ENCODE assay signal across 8 cellular contexts in genomic region chr17:81399481-81400153, GRCh38. TPM values are rescaled to one million over a fixed set of nuclear protein-coding genes. Genes with fewer than 3 reads are reported as not detected.
DNase-seq lines count a peak whose midpoint lies in the region; ATAC-seq, FAIRE-seq and TF ChIP-seq lines count a peak whose summit lies in the region.

No MANE protein-coding gene starts in this region.

- TF ChIP-seq RAD21 in GM12878 (IDR thresholded peaks at IDR 0.05; ENCODE audit: insufficient read depth, low read depth, low read length) = no peak

- H4K20me1 ChIP-seq in GM12878 (ENCODE audit: control insufficient read depth, insufficient read depth) (no peaks in the 10 kb centered on the region), Karpas-422 (ENCODE audit: insufficient read depth, low read depth, low read length) (no peaks in the 10 kb centered on the region)

- H3K27ac ChIP-seq in cardiac muscle cell (peak overlapping the region; percentile 90), GM12878 (ENCODE audit: control insufficient read depth, insufficient read depth) (no peak overlapping the region), upper lobe of left lung (peak overlapping the region; percentile 93 to 99 (median 96)), Karpas-422 (ENCODE audit: low read length) (no peak overlapping the region)

- WGBS in GM12878 (ENCODE audit: insufficient coverage, insufficient replicate concordance, low lambda C conversion rate, missing lambda C conversion rate) = 11% methylated on average over 87 of the region's 95 CpGs
- WGBS in lower leg skin, 2 donors = 1 to 2% methylated on average over 21 to 60 of the region's 95 CpGs
- WGBS in upper lobe of left lung, 2 donors = 0% methylated on average over 33 of the region's 95 CpGs; no CpG with 5 or more reads in 1 of the 2 donors

- H3K79me2 ChIP-seq in GM12878 (ENCODE audit: control insufficient read depth, insufficient read depth, low read length) (no peaks in the 10 kb centered on the region), Karpas-422 (ENCODE audit: low read length) (no peaks in the 10 kb centered on the region)

- DNase-seq in cardiac muscle cell (ENCODE audit: low read depth in 1 of 2, low spot score in 1 of 2) (no peak), cardiac septum (ENCODE audit: low spot score) (no peak), GM12878 (ENCODE audit: low read depth, low spot score) (no peak), lower leg skin (ENCODE audit: low spot score in 2 of 2) (no peak), upper lobe of left lung (peak in 1 of 2 donors; percentile 90), dedifferentiated amniotic fluid mesenchymal stem cell (ENCODE audit: extremely low spot score) (no peak), Karpas-422 (no peak), iPS-NIHi7 (ENCODE audit: extremely low spot score) (no peak)

- peak overlapping the region; percentile 87 for H3K4me3 ChIP-seq in cardiac muscle cell
- H3K4me3 ChIP-seq in GM12878 = peak overlapping the region; percentile 32; the same call in 1 of the 2 replicates
- H3K4me3 ChIP-seq in lower leg skin (ENCODE audit: low read depth, poor library complexity, severe bottlenecking) = peak overlapping the region; percentile 67
- H3K4me3 ChIP-seq in upper lobe of left lung = peak overlapping the region; percentile 52 to 85 (median 74)
- no peak overlapping the region for H3K4me3 ChIP-seq in Karpas-422 (ENCODE audit: low read length)

- H3K27me3 ChIP-seq in cardiac muscle cell (no peaks in the 10 kb centered on the region), GM12878 (replicated peaks in 1 of 2; ENCODE audit: control insufficient read depth in 2 of 2, insufficient read depth in 2 of 2, low read length in 1 of 2) (peaks cover 20 to 55% of the 10 kb centered on the region in 2 experiments), upper lobe of left lung (peaks cover 0 to 9% (median 0%) of the 10 kb centered on the region in 4 donors), Karpas-422 (ENCODE audit: low read length) (no peaks in the 10 kb centered on the region)

- TF ChIP-seq POLR2A in GM12878 (IDR thresholded peaks at IDR 0.05; ENCODE audit: low read depth, low read length) = no peak
- no peak for TF ChIP-seq POLR2A in lower leg skin (IDR thresholded peaks at IDR 0.05)
- peak in 1 of 4 donors; percentile 27 for TF ChIP-seq POLR2A in upper lobe of left lung (IDR thresholded peaks at IDR 0.05)

- H3K36me3 ChIP-seq in cardiac muscle cell = no peaks in the 10 kb centered on the region
- H3K36me3 ChIP-seq in GM12878 (ENCODE audit: control insufficient read depth in 2 of 2, insufficient read depth in 2 of 2, low read length in 1 of 2) = no peaks in the 10 kb centered on the region
- H3K36me3 ChIP-seq in upper lobe of left lung = no peaks in the 10 kb centered on the region
- H3K36me3 ChIP-seq in Karpas-422 (ENCODE audit: insufficient read depth, low read length) = no peaks in the 10 kb centered on the region

- no peak for ATAC-seq in GM12878
- no peak for ATAC-seq in upper lobe of left lung (ENCODE audit: low FRiP score in 2 of 2)

- H3K9ac ChIP-seq in GM12878 (ENCODE audit: control insufficient read depth, insufficient read depth, low read length) (no peak overlapping the region), Karpas-422 (ENCODE audit: low read length) (no peak overlapping the region)

- intact Hi-C loops in cardiac septum (cut with DNase I) (no loop called here), GM12878 (cut with micrococcal nuclease; ENCODE audit: unreplicated experiment) (loop anchor here (10.0 kb wide), 1 partner anchor 105 kb away; the partner anchor contains the start of gene SLC38A10), lower leg skin (cut with DNase I; ENCODE audit: low total_unique reads) (loop anchor here (5.0 kb wide), 1 partner anchor 113 kb away; the partner anchor contains the start of gene ACTG1)

- H3K9me3 ChIP-seq in cardiac muscle cell (ENCODE audit: low read depth) = no peaks in the 10 kb centered on the region
- H3K9me3 ChIP-seq in GM12878 (replicated peaks; ENCODE audit: control insufficient read depth, insufficient read depth, low read length) = no peaks in the 10 kb centered on the region; the same call in 2 of the 3 replicates
- no peaks in the 10 kb centered on the region for H3K9me3 ChIP-seq in upper lobe of left lung
- H3K9me3 ChIP-seq in Karpas-422 (ENCODE audit: low read length) = no peaks in the 10 kb centered on the region

- H2AFZ ChIP-seq in GM12878 (ENCODE audit: control insufficient read depth, low read depth, low read length) (no peak overlapping the region), Karpas-422 (ENCODE audit: low read length) (no peak overlapping the region)

- CTCF ChIA-PET in GM12878 (lab: Yijun Ruan, JAX) = no interaction called here

- no TSS peak for BruUV-seq in GM12878 (replicated peaks; lab: Mats Ljungman, UMichigan)

- TF ChIP-seq CTCF in cardiac muscle cell (IDR thresholded peaks at IDR 0.05; ENCODE audit: low read depth, low read length) (no peak), GM12878 (IDR thresholded peaks at IDR 0.05 in 2 of 3, conservative IDR thresholded peaks at IDR 0.05 in 1 of 3; ENCODE audit: control insufficient read depth in 2 of 3, extremely low read depth in 1 of 3, insufficient read depth in 1 of 3, low read depth in 3 of 3, low read length in 3 of 3) (no peak), lower leg skin (IDR thresholded peaks at IDR 0.05) (no peak), upper lobe of left lung (IDR thresholded peaks at IDR 0.05) (no peak)

- no peak for TF ChIP-seq EP300 in GM12878 (IDR thresholded peaks at IDR 0.05; ENCODE audit: borderline replicate concordance in 1 of 2, control insufficient read depth in 1 of 2, low read depth in 2 of 2, low read length in 2 of 2)
- TF ChIP-seq EP300 in upper lobe of left lung (IDR thresholded peaks at IDR 0.05) = no peak

- peak overlapping the region; percentile 54; the same call in 1 of the 2 replicates for H3K4me2 ChIP-seq in GM12878 (ENCODE audit: control insufficient read depth, insufficient read depth)
- H3K4me2 ChIP-seq in Karpas-422 (ENCODE audit: low read depth, low read length, poor library complexity, severe bottlenecking) = no peak overlapping the region

- H3K4me1 ChIP-seq in cardiac muscle cell (ENCODE audit: low read depth) (peaks cover 48% of the 10 kb centered on the region), GM12878 (ENCODE audit: control insufficient read depth, insufficient read depth, low read length) (no peaks in the 10 kb centered on the region; the same call in 1 of the 2 replicates), upper lobe of left lung (peaks cover 57 to 81% (median 61%) of the 10 kb centered on the region in 4 donors), Karpas-422 (ENCODE audit: low read length) (peaks cover 7% of the 10 kb centered on the region)

- POLR2A ChIA-PET in GM12878 (lab: Charles Lee) = no interaction called here

- RAD21 ChIA-PET in GM12878 (lab: Charles Lee; ENCODE audit: unreplicated experiment) = no interaction called here

- in situ Hi-C loops in GM12878 (cut with MboI) = no loop called here

- no peaks in the 10 kb centered on the region for H3K9me2 ChIP-seq in Karpas-422 (replicated peaks; ENCODE audit: insufficient read depth, low read length)

- no peak for FAIRE-seq in GM12878 (lab: Jason Lieb, UNC)

- SMC1A ChIA-PET in GM12878 (lab: Charles Lee; ENCODE audit: uncharacterized antibody, unreplicated experiment) = no interaction called here

TF ChIP-seq in GM12878, 131 proteins besides CTCF, POLR2A, EP300 and RAD21:
- TF ChIP-seq SUZ12 (IDR thresholded peaks at IDR 0.05; ENCODE audit: unreplicated experiment) (peak; percentile 99), POLR2AphosphoS5 (IDR thresholded peaks at IDR 0.05; ENCODE audit: low read length) (no peak)

RNA-seq across cellular contexts. Expression of gene BAHCC1, which starts 4.4 kb away (rescaled TPM):
- 27.1 and 47.3 TPM in 2 replicates for total RNA-seq in cardiac muscle cell
- 20.0 and 20.3 TPM in 2 replicates for polyA plus RNA-seq in cardiac muscle cell
- 13.5 TPM for total RNA-seq in cardiac septum
- 0.32 and 0.84 TPM in 2 replicates for total RNA-seq in GM12878 (2013; cell fraction: nucleolus; rRNA removed)
- total RNA-seq in GM12878 (2014; rRNA removed) = under 0.01 TPM in 1 of 2 replicates, not detected in the other
- not detected in 2 replicates for total RNA-seq in GM12878 (2014; rRNA removed; fragmentation: Illumina TruSeq; extraction: Trizol)
- 0.10 and 0.45 TPM in 2 replicates for total RNA-seq in GM12878 (2021)
- polyA plus RNA-seq in GM12878 (2011; ENCODE audit: low read depth) = not detected
- polyA plus RNA-seq in GM12878 (2011; rRNA removed) = 0.12 TPM in 1 of 2 replicates, not detected in the other
- 0.01 and 0.07 TPM in 2 replicates for polyA plus RNA-seq in GM12878 (2011; cell fraction: cytosol; rRNA removed)
- 0.32 and 0.75 TPM in 2 replicates for polyA plus RNA-seq in GM12878 (2011; cell fraction: nucleus; rRNA removed)
- polyA plus RNA-seq in GM12878 (2012) = 0.03 and 0.07 TPM in 2 replicates
- not detected in 2 replicates for polyA plus RNA-seq in GM12878 (2014; fragmentation: Illumina TruSeq; extraction: Trizol)
- not detected for polyA plus RNA-seq in GM12878 (2014; fragmentation: Nextera tagmentation; extraction: Ambion mirVana)
- 0.03 TPM in 2 replicates for polyA plus RNA-seq in GM12878 (2014; rRNA removed)
- polyA plus RNA-seq in GM12878 (2016; fragmentation: Nextera tagmentation; extraction: Ambion mirVana) = under 1 TPM in 1 of 2 experiments, not detected in 1; 0.14 TPM
- polyA minus RNA-seq in GM12878 (2011; rRNA and poly(A)+ RNA removed) = 0.10 TPM in 1 of 2 replicates, not detected in the other
- not detected in 2 replicates for polyA minus RNA-seq in GM12878 (2011; cell fraction: cytosol; rRNA and poly(A)+ RNA removed)
- polyA minus RNA-seq in GM12878 (2011; cell fraction: nucleus; rRNA and poly(A)+ RNA removed) = 0.48 and 0.67 TPM in 2 replicates
- 10 to 100 TPM in 2 of 4 donors, 1 to 10 TPM in 2; 4.1 to 14.2 (median 10.0) TPM for total RNA-seq in lower leg skin
- 10 to 100 TPM in 5 of 6 donors, 1 to 10 TPM in 1; 8.2 to 81.7 (median 21.0) TPM for total RNA-seq in upper lobe of left lung
- not detected in 2 replicates for total RNA-seq in Karpas-422 (2014; rRNA removed; shearing (Covaris generic); ENCODE audit: low replicate concordance)

Comparison
In these comparisons a context has a peak if more than half of its experiments do, and no peak if none do; other contexts are left out.
1. H3K27ac ChIP-seq: peak in cardiac muscle cell (single experiment) and upper lobe of left lung (4 of 4); none in GM12878 (single experiment) and Karpas-422 (single experiment).